ENCODE assay signal across 14 cellular contexts in the genomic region with DNA sequence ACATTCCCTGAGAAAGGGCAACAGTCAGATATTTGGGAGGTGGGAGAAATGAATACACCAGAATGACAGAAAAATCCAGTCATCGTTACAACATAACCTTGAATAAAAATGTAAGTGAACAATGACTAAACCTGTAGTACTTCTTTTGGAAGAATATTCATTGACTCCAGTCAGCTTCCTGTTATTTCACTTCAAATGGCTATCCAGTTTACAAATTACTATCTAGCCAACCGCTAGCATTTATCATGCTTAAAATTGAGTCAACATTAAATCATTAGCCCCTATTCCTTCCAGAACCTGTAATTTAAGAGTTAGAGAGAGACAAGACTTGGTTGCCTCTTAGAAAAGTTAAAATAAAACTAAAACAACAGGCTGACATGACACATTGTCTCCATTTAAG. TPM values are rescaled to one million over a fixed set of nuclear protein-coding genes. Genes with fewer than 3 reads are reported as not detected.
DNase-seq lines count a peak whose midpoint lies in the region; ATAC-seq and TF ChIP-seq lines count a peak whose summit lies in the region.
"Had no signal": no experiment of that assay in that cellular context is flagged by ENCODE, and none has a peak within 500 bp of the region (broad histone marks: within the 10 kb centered on the region; RNA-seq: fewer than 3 reads in every experiment).

No MANE protein-coding gene starts in this region.

- H3K9me3 ChIP-seq in endocrine pancreas (ENCODE audit: control insufficient read depth, low read length) = no peaks in the 10 kb centered on the region
- H3K9me3 ChIP-seq: BE2C, SJSA1 had no signal

- no peaks in the 10 kb centered on the region for H3K36me3 ChIP-seq in endocrine pancreas (ENCODE audit: control insufficient read depth, insufficient read depth, low read length)
- H3K36me3 ChIP-seq: BE2C, SJSA1 had no signal

- no peak overlapping the region for H3K4me3 Mint-ChIP-seq in nephron progenitor cell
- H3K4me3 Mint-ChIP-seq in activated naive CD4-positive, alpha-beta T cell treated with anti-CD3 and anti-CD28 coated beads, Interleukin-2, amount 10 ng/mL, durations not matched to agents 7 days and 5 days = no peak overlapping the region
- H3K4me3 Mint-ChIP-seq: activated CD4-positive, alpha-beta memory T cell treated with anti-CD3 and anti-CD28 coated beads, Interleukin-2, amount 10 ng/mL, durations not matched to agents 7 days and 5 days; immature natural killer cell had no signal

- no peak overlapping the region for H3K9ac ChIP-seq in endocrine pancreas (ENCODE audit: control insufficient read depth, insufficient read depth, low read length)

- peak overlapping the region; percentile 71 for H3K27ac Mint-ChIP-seq in nephron progenitor cell
- H3K27ac Mint-ChIP-seq in activated naive CD4-positive, alpha-beta T cell treated with anti-CD3 and anti-CD28 coated beads, Interleukin-2, amount 10 ng/mL, durations not matched to agents 7 days and 5 days = no peak overlapping the region
- H3K27ac Mint-ChIP-seq: activated CD4-positive, alpha-beta memory T cell treated with anti-CD3 and anti-CD28 coated beads, Interleukin-2, amount 10 ng/mL, durations not matched to agents 7 days and 5 days; immature natural killer cell had no signal

- ATAC-seq in HG03175 (IDR thresholded peaks at IDR 0.05; ENCODE audit: unreplicated experiment) = no peak
- ATAC-seq in GM21381 (IDR thresholded peaks at IDR 0.05; ENCODE audit: unreplicated experiment) = no peak

- DNase-seq in EH (ENCODE audit: low read depth) = peak; percentile 29
- peak; percentile 67 for DNase-seq in M059J (ENCODE audit: low read depth)
- no peak for DNase-seq in nephron progenitor cell
- DNase-seq in activated gamma-delta T cell (lab: John Stamatoyannopoulos, UW) = no peak
- no peak for DNase-seq in activated naive CD4-positive, alpha-beta T cell treated with anti-CD3 and anti-CD28 coated beads, Interleukin-2, amount 10 ng/mL, durations not matched to agents 7 days and 5 days
- DNase-seq: activated CD4-positive, alpha-beta memory T cell treated with anti-CD3 and anti-CD28 coated beads, Interleukin-2, amount 10 ng/mL, durations not matched to agents 7 days and 5 days; BE2C; DMS 273 treated with DMSO at 0.1 percent for 48 hours; immature natural killer cell; NCI-H1694 had no signal

- CTCF ChIA-PET in activated naive CD4-positive, alpha-beta T cell treated with anti-CD3 and anti-CD28 coated beads, Interleukin-2, amount 10 ng/mL, durations not matched to agents 7 days and 5 days (lab: Charles Lee) = no interaction called here

- H3K9me3 Mint-ChIP-seq in nephron progenitor cell = peaks cover 4% of the 10 kb centered on the region
- H3K9me3 Mint-ChIP-seq in activated naive CD4-positive, alpha-beta T cell treated with anti-CD3 and anti-CD28 coated beads, Interleukin-2, amount 10 ng/mL, durations not matched to agents 7 days and 5 days = no peaks in the 10 kb centered on the region
- H3K9me3 Mint-ChIP-seq: activated CD4-positive, alpha-beta memory T cell treated with anti-CD3 and anti-CD28 coated beads, Interleukin-2, amount 10 ng/mL, durations not matched to agents 7 days and 5 days; immature natural killer cell had no signal

- H3K4me3 ChIP-seq in endocrine pancreas (ENCODE audit: control insufficient read depth, insufficient read depth, low read length) = peak overlapping the region; percentile 52
- H3K4me3 ChIP-seq: SJSA1 had no signal

- no peaks in the 10 kb centered on the region for H3K27me3 Mint-ChIP-seq in nephron progenitor cell (ENCODE audit: low read depth, poor library complexity)
- no peaks in the 10 kb centered on the region for H3K27me3 Mint-ChIP-seq in activated naive CD4-positive, alpha-beta T cell treated with anti-CD3 and anti-CD28 coated beads, Interleukin-2, amount 10 ng/mL, durations not matched to agents 7 days and 5 days
- H3K27me3 Mint-ChIP-seq: activated CD4-positive, alpha-beta memory T cell treated with anti-CD3 and anti-CD28 coated beads, Interleukin-2, amount 10 ng/mL, durations not matched to agents 7 days and 5 days had no signal

- no peaks in the 10 kb centered on the region for H3K27me3 ChIP-seq in endocrine pancreas (ENCODE audit: control insufficient read depth, insufficient read depth, low read length)
- H3K27me3 ChIP-seq: BE2C, SJSA1 had no signal

- no peak for TF ChIP-seq CTCF in nephron progenitor cell (IDR thresholded peaks at IDR 0.05)

- peaks cover 57% of the 10 kb centered on the region for H3K4me1 Mint-ChIP-seq in nephron progenitor cell
- no peaks in the 10 kb centered on the region for H3K4me1 Mint-ChIP-seq in activated naive CD4-positive, alpha-beta T cell treated with anti-CD3 and anti-CD28 coated beads, Interleukin-2, amount 10 ng/mL, durations not matched to agents 7 days and 5 days
- H3K4me1 Mint-ChIP-seq: activated CD4-positive, alpha-beta memory T cell treated with anti-CD3 and anti-CD28 coated beads, Interleukin-2, amount 10 ng/mL, durations not matched to agents 7 days and 5 days; immature natural killer cell had no signal

- peaks cover 8% of the 10 kb centered on the region for H3K36me3 Mint-ChIP-seq in nephron progenitor cell (ENCODE audit: low read depth)
- H3K36me3 Mint-ChIP-seq in activated naive CD4-positive, alpha-beta T cell treated with anti-CD3 and anti-CD28 coated beads, Interleukin-2, amount 10 ng/mL, durations not matched to agents 7 days and 5 days = no peaks in the 10 kb centered on the region
- H3K36me3 Mint-ChIP-seq: immature natural killer cell had no signal

- H3K4me1 ChIP-seq in endocrine pancreas (ENCODE audit: control insufficient read depth, insufficient read depth, low read length) = peaks cover 36% of the 10 kb centered on the region
- H3K4me1 ChIP-seq: BE2C had no signal

RNA-seq across cellular contexts. Expression of gene WLS, which starts 33.6 kb away (rescaled TPM):
- 43.9 and 47.3 TPM in 2 replicates for total RNA-seq in M059J (2014; rRNA removed; shearing (Covaris generic))
- total RNA-seq: activated CD4-positive, alpha-beta memory T cell treated with anti-CD3 and anti-CD28 coated beads, Interleukin-2, amount 10 ng/mL, durations not matched to agents 7 days and 5 days had no signal

Comparison
In these comparisons a context has a peak if more than half of its experiments do, and no peak if none do; other contexts are left out.
1. DNase-seq: peak in EH (single experiment) and M059J (single experiment); none in nephron progenitor cell (single experiment), activated gamma-delta T cell (single experiment) and activated naive CD4-positive, alpha-beta T cell treated with anti-CD3 and anti-CD28 coated beads, Interleukin-2, amount 10 ng/mL, durations not matched to agents 7 days and 5 days (single experiment).